In genomic region chr1:159881930-159882839, GRCh38 we compare ENCODE assay signal across 2 cellular contexts.
TF ChIP-seq lines count a peak whose summit lies in the region.

No MANE protein-coding gene starts in this region.

TF ChIP-seq in IMR-90, 13 proteins besides CTCF, POLR2A, EP300 and RAD21:
- no peak for TF ChIP-seq ELK1 (IDR thresholded peaks at IDR 0.05; ENCODE audit: borderline replicate concordance, low read depth, low read length)
- no peak for TF ChIP-seq SMC3 (IDR thresholded peaks at IDR 0.05; ENCODE audit: low read depth, low read length)
- peak; percentile 66; the same call in 1 of the 2 replicates for TF ChIP-seq USF2 (IDR thresholded peaks at IDR 0.05; ENCODE audit: low read depth, low read length)
- peak; percentile 45 for TF ChIP-seq NFE2L2 (IDR thresholded peaks at IDR 0.05; ENCODE audit: low read depth, low read length)
- no peak for TF ChIP-seq MAZ (IDR thresholded peaks at IDR 0.05; ENCODE audit: borderline replicate concordance, low read depth, low read length)
- TF ChIP-seq RFX5 (IDR thresholded peaks at IDR 0.05; ENCODE audit: low read depth, low read length): no peak
- peak; percentile 42; the same call in 1 of the 2 replicates for TF ChIP-seq MAFK (IDR thresholded peaks at IDR 0.05; ENCODE audit: low read depth, low read length)
- no peak for TF ChIP-seq MXI1 (IDR thresholded peaks at IDR 0.05; ENCODE audit: borderline replicate concordance, low read depth, low read length)
- TF ChIP-seq BHLHE40 (IDR thresholded peaks at IDR 0.05; ENCODE audit: low read depth, low read length): no peak
- TF ChIP-seq CEBPB (IDR thresholded peaks at IDR 0.05; ENCODE audit: low read depth, low read length): peak; percentile 87
- no peak for TF ChIP-seq RCOR1 (IDR thresholded peaks at IDR 0.05; ENCODE audit: insufficient replicate concordance, low read length)
- peak; percentile 77; the same call in 1 of the 2 replicates for TF ChIP-seq FOS (IDR thresholded peaks at IDR 0.05; ENCODE audit: low read depth, low read length)
- TF ChIP-seq CHD1 (IDR thresholded peaks at IDR 0.05; ENCODE audit: low read depth, low read length): no peak

TF ChIP-seq in GM12891, 5 proteins besides CTCF, POLR2A, EP300 and RAD21:
- TF ChIP-seq PAX5 (IDR thresholded peaks at IDR 0.05; ENCODE audit: insufficient read depth, low read length, severe bottlenecking): no peak
- TF ChIP-seq POU2F2 (IDR thresholded peaks at IDR 0.05; ENCODE audit: low read depth, low read length): no peak
- TF ChIP-seq SPI1 (IDR thresholded peaks at IDR 0.05; ENCODE audit: low read depth, low read length): no peak
- TF ChIP-seq POLR2AphosphoS5 (IDR thresholded peaks at IDR 0.05; ENCODE audit: low read depth, low read length): no peak
- no peak for TF ChIP-seq TAF1 (IDR thresholded peaks at IDR 0.05; ENCODE audit: low read depth, low read length)
